9 cellular contexts compared by ENCODE assay signal in the genomic region with DNA sequence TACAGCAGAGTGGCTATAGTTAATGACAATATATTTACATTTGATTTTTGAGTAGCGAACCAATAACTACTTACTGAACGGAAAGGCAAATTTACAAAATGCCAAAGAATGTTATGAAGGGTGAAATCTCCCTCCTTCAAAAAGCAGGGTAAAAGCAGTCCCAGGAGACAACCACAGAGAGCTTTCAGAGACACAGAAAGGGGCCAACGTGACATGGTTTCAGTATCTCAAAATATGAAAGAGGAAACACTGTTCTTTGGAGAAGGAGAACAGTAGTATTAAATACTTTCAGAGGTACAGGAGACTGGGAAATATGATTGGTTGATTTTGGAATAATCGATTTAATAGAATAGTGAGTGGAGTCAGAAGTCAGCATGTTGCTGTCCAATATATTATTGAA.
"Had no signal": no experiment of that assay in that cellular context is flagged by ENCODE, and none has a peak within 500 bp of the region (broad histone marks: within the 10 kb centered on the region; RNA-seq: fewer than 3 reads in every experiment).

No MANE protein-coding gene starts in this region.

- FAIRE-seq: HepG2 had no signal

- H3K27ac ChIP-seq: GM23248, HL-60 had no signal

- H3K4me3 ChIP-seq: GM23248, HAP-1 had no signal

- H3K9me3 ChIP-seq: HAP-1 had no signal

- ATAC-seq: HCT116, HepG2 had no signal

- DNase-seq: GM23248, GOT3, H7, HFFc6, KBM-7 had no signal

- H3K9ac ChIP-seq: GM23248 had no signal

- H3K4me1 ChIP-seq: HAP-1 had no signal

- H3K36me3 ChIP-seq: HAP-1 had no signal

- H2AFZ ChIP-seq: GM23248 had no signal
